Comparison of ENCODE assay signal across 23 cellular contexts in genomic region chr3:120800625-120801024, GRCh38. TPM values are rescaled to one million over a fixed set of nuclear protein-coding genes. Genes with fewer than 3 reads are reported as not detected.
DNase-seq lines count a peak whose midpoint lies in the region; ATAC-seq and TF ChIP-seq lines count a peak whose summit lies in the region.
"Had no signal": no experiment of that assay in that cellular context is flagged by ENCODE, and none has a peak within 500 bp of the region (broad histone marks: within the 10 kb centered on the region; RNA-seq: fewer than 3 reads in every experiment).

No MANE protein-coding gene starts in this region.

- intact Hi-C loops in left ventricle myocardium superior (cut with micrococcal nuclease): no loop called here
- intact Hi-C loops in heart right ventricle (cut with DNase I): no loop called here
- intact Hi-C loops in right lobe of liver (cut with DNase I): no loop called here

- H3K27me3 ChIP-seq in heart right ventricle: peaks cover 0 to 6% (median 0%) of the 10 kb centered on the region in 7 donors
- H3K27me3 ChIP-seq in foreskin keratinocyte: peaks cover 20% of the 10 kb centered on the region
- no peaks in the 10 kb centered on the region for H3K27me3 ChIP-seq in right lobe of liver
- H3K27me3 ChIP-seq: BE2C; BLaER1 treated with 17β-estradiol and CSF1 and Interleukin-3, amounts not matched to agents 10 nM and 100 nM had no signal

- H3K9me3 ChIP-seq in heart right ventricle: no peaks in the 10 kb centered on the region
- H3K9me3 ChIP-seq in right lobe of liver: no peaks in the 10 kb centered on the region
- H3K9me3 ChIP-seq: A549; BE2C; BLaER1 treated with 17β-estradiol and CSF1 and Interleukin-3, amounts not matched to agents 10 nM and 100 nM had no signal

- no peak for DNase-seq in left ventricle myocardium superior
- no peak for DNase-seq in heart right ventricle
- peak; percentile 23 for DNase-seq in myocyte (ENCODE audit: low read depth)
- no peak for DNase-seq in foreskin keratinocyte
- DNase-seq in GM20000 (ENCODE audit: low spot score): no peak
- DNase-seq in right lobe of liver: no peak
- DNase-seq: 8988T; ACHN; AML-193; BE2C; CD4-positive, alpha-beta T cell; CD8-positive, alpha-beta memory T cell; DMS 273 treated with DMSO at 0.1 percent for 48 hours; DMS79; EL; GDM1; H9 had no signal

- no peaks in the 10 kb centered on the region for H3K4me1 ChIP-seq in heart right ventricle
- no peaks in the 10 kb centered on the region for H3K4me1 ChIP-seq in foreskin keratinocyte
- no peaks in the 10 kb centered on the region for H3K4me1 ChIP-seq in right lobe of liver
- H3K4me1 ChIP-seq: BE2C had no signal

- H3K4me3 ChIP-seq in heart right ventricle (no peak overlapping the region), right lobe of liver (no peak overlapping the region)
- H3K4me3 ChIP-seq: A549; BLaER1 treated with 17β-estradiol and CSF1 and Interleukin-3, amounts not matched to agents 10 nM and 100 nM; GM12878; GM23338 had no signal

- no peak for TF ChIP-seq POLR2A in right lobe of liver (IDR thresholded peaks at IDR 0.05)

- TF ChIP-seq CTCF in heart right ventricle (IDR thresholded peaks at IDR 0.05) (no peak), VCaP (conservative IDR thresholded peaks at IDR 0.05) (no peak), foreskin keratinocyte (conservative IDR thresholded peaks at IDR 0.05) (no peak), GM20000 (IDR thresholded peaks at IDR 0.05; ENCODE audit: extremely low read depth, missing control alignments) (no peak), right lobe of liver (IDR thresholded peaks at IDR 0.05) (no peak)

- no peak overlapping the region for H3K27ac ChIP-seq in heart right ventricle
- H3K27ac ChIP-seq in VCaP: peak overlapping the region; percentile 61; the same call in 1 of the 2 replicates
- no peak overlapping the region for H3K27ac ChIP-seq in foreskin keratinocyte
- no peak overlapping the region for H3K27ac ChIP-seq in right lobe of liver
- H3K27ac ChIP-seq: A549; BLaER1 treated with 17β-estradiol and CSF1 and Interleukin-3, amounts not matched to agents 10 nM and 100 nM had no signal

- ATAC-seq in left ventricle myocardium superior: peak; percentile 28
- no peak for ATAC-seq in heart right ventricle
- ATAC-seq in foreskin keratinocyte: no peak
- ATAC-seq in right lobe of liver: no peak
- ATAC-seq: A549, GM12878, GM23338, HCT116 had no signal

- no peaks in the 10 kb centered on the region for H3K36me3 ChIP-seq in heart right ventricle
- no peaks in the 10 kb centered on the region for H3K36me3 ChIP-seq in right lobe of liver
- H3K36me3 ChIP-seq: BE2C; BLaER1 treated with 17β-estradiol and CSF1 and Interleukin-3, amounts not matched to agents 10 nM and 100 nM had no signal

RNA-seq across cellular contexts. Expression of gene GTF2E1, which starts 58.1 kb away (rescaled TPM):
- total RNA-seq in left ventricle myocardium superior (11.4 TPM), heart right ventricle (10 to 100 TPM in 8 of 10 donors, 1 to 10 TPM in 2; 7.9 to 16.2 (median 11.7) TPM), myocyte (21.5 and 21.9 TPM in 2 replicates), foreskin keratinocyte (10.9 and 12.4 TPM in 2 replicates), right lobe of liver (1 to 10 TPM; 5.0 to 8.9 (median 6.4) TPM)
- polyA plus RNA-seq in heart right ventricle (1 to 10 TPM; 3.7 to 4.2 TPM), foreskin keratinocyte (4.7 and 6.2 TPM in 2 replicates)
- 8.9 TPM for polyA plus RNA-seq in myocyte (2012)

RNA-seq across cellular contexts. Expression of gene RABL3, which starts 58.3 kb away (rescaled TPM):
- 19.4 TPM for total RNA-seq in left ventricle myocardium superior
- total RNA-seq in heart right ventricle: 10 to 100 TPM; 13.8 to 33.9 (median 23.3) TPM
- polyA plus RNA-seq in heart right ventricle: 1 to 10 TPM; 2.8 to 8.7 TPM
- 15.3 and 16.8 TPM in 2 replicates for total RNA-seq in myocyte
- polyA plus RNA-seq in myocyte (2012): 9.9 TPM
- total RNA-seq in foreskin keratinocyte: 17.8 and 18.9 TPM in 2 replicates
- polyA plus RNA-seq in foreskin keratinocyte: 7.6 and 8.6 TPM in 2 replicates
- total RNA-seq in right lobe of liver: 10 to 100 TPM; 12.0 to 18.4 (median 13.2) TPM
